ENCODE assay signal across 8 cellular contexts in genomic region chr1:111030590-111030989, GRCh38.
DNase-seq lines count a peak whose midpoint lies in the region; ATAC-seq and TF ChIP-seq lines count a peak whose summit lies in the region.

No MANE protein-coding gene starts in this region.

- H3K4me3 ChIP-seq in H7 (ENCODE audit: insufficient read depth, low read depth, low read length): no peak overlapping the region
- no peak overlapping the region for H3K4me3 ChIP-seq in esophagus muscularis mucosa
- H3K4me3 ChIP-seq in parathyroid adenoma (ENCODE audit: low read depth, low read length): no peak overlapping the region

- TF ChIP-seq CTCF in esophagus muscularis mucosa (IDR thresholded peaks at IDR 0.05) (peak; percentile 21 to 54 (median 42)), parathyroid adenoma (IDR thresholded peaks at IDR 0.05) (peak; percentile 49)

- H3K27ac ChIP-seq in esophagus muscularis mucosa (replicated peaks in 1 of 4): no peak overlapping the region
- no peak overlapping the region for H3K27ac ChIP-seq in parathyroid adenoma

- intact Hi-C loops in esophagus muscularis mucosa (cut with DNase I): no loop called here

- WGBS in esophagus muscularis mucosa: 56% methylated on average over 1 of the region's 1 CpG

- no peak overlapping the region for H3K4me2 ChIP-seq in parathyroid adenoma (ENCODE audit: low read length)

- no peak for TF ChIP-seq EP300 in esophagus muscularis mucosa (IDR thresholded peaks at IDR 0.05)

- no peaks in the 10 kb centered on the region for H3K4me1 ChIP-seq in esophagus muscularis mucosa
- no peaks in the 10 kb centered on the region for H3K4me1 ChIP-seq in parathyroid adenoma

- H3K36me3 ChIP-seq in H7 (replicated peaks; ENCODE audit: control insufficient read depth, insufficient read depth, low read length) (no peaks in the 10 kb centered on the region), esophagus muscularis mucosa (no peaks in the 10 kb centered on the region), parathyroid adenoma (ENCODE audit: control insufficient read depth, insufficient read depth, low read length) (no peaks in the 10 kb centered on the region)

- no peak overlapping the region for H2AFZ ChIP-seq in parathyroid adenoma

- H3K79me2 ChIP-seq in parathyroid adenoma: no peaks in the 10 kb centered on the region

- no peak for TF ChIP-seq POLR2A in esophagus muscularis mucosa (IDR thresholded peaks at IDR 0.05; ENCODE audit: low read depth)

- no peak overlapping the region for H3K9ac ChIP-seq in parathyroid adenoma

- DNase-seq in COLO829 (ENCODE audit: low spot score): peak; percentile 16
- DNase-seq in H7: peak; percentile 33
- peak; percentile 45 to 84 for DNase-seq in NCI-H526 (lab: John Stamatoyannopoulos, UW)
- peak; percentile 31 for DNase-seq in activated CD4-positive, alpha-beta T cell treated with anti-CD3 and anti-CD28 coated beads, Interleukin-2, amount 50 U/mL, for 1 hour
- DNase-seq in esophagus muscularis mucosa (ENCODE audit: extremely low spot score): no peak

- ATAC-seq in HG02571 (IDR thresholded peaks at IDR 0.05; ENCODE audit: unreplicated experiment): no peak
- ATAC-seq in GM19328 (IDR thresholded peaks at IDR 0.05; ENCODE audit: unreplicated experiment): no peak

- H3K9me3 ChIP-seq in esophagus muscularis mucosa (peaks cover 0 to 8% (median under 1%) of the 10 kb centered on the region in 4 donors), parathyroid adenoma (ENCODE audit: control insufficient read depth, low read length) (no peaks in the 10 kb centered on the region)

- H3K27me3 ChIP-seq in H7 (ENCODE audit: control insufficient read depth, insufficient read depth, low read length): no peaks in the 10 kb centered on the region
- no peaks in the 10 kb centered on the region for H3K27me3 ChIP-seq in esophagus muscularis mucosa
- no peaks in the 10 kb centered on the region for H3K27me3 ChIP-seq in parathyroid adenoma (ENCODE audit: control insufficient read depth, insufficient read depth, low read length)
